ENCODE assay signal across 10 cellular contexts in genomic region chr9:34559616-34560546, GRCh38. TPM values are rescaled to one million over a fixed set of nuclear protein-coding genes. Genes with fewer than 3 reads are reported as not detected.
A peak's percentile ranks its signal among the peaks of the same experiment; 100 is the strongest.
DNase-seq lines count a peak whose midpoint lies in the region; ATAC-seq and TF ChIP-seq lines count a peak whose summit lies in the region.
"Had no signal": no experiment of that assay in that cellular context is flagged by ENCODE, and none has a peak within 500 bp of the region (broad histone marks: within the 10 kb centered on the region; RNA-seq: fewer than 3 reads in every experiment).

No MANE protein-coding gene starts in this region.

- no peak overlapping the region for H3K4me3 ChIP-seq in fibroblast of the aortic adventitia (ENCODE audit: low read depth, low read length)

- no peaks in the 10 kb centered on the region for H3K9me3 Mint-ChIP-seq in Calu3 (ENCODE audit: low read depth, unreplicated experiment)
- H3K9me3 Mint-ChIP-seq: activated T-cell treated with anti-CD3 and anti-CD28 coated beads, Interleukin-2, amount 50 U/mL, for 72 hours had no signal

- H3K27ac Mint-ChIP-seq in Calu3 (ENCODE audit: unreplicated experiment) = no peak overlapping the region
- H3K27ac Mint-ChIP-seq: activated T-cell treated with anti-CD3 and anti-CD28 coated beads, Interleukin-2, amount 50 U/mL, for 72 hours had no signal

- peaks cover 84% of the 10 kb centered on the region for H3K27me3 Mint-ChIP-seq in Calu3 (ENCODE audit: unreplicated experiment)

- no TSS peak for BruUV-seq in Calu3 (replicated peaks; lab: Mats Ljungman, UMichigan)

- peaks cover 11% of the 10 kb centered on the region for H3K4me1 Mint-ChIP-seq in Calu3 (ENCODE audit: low read depth, unreplicated experiment)

- DNase-seq in Calu3 (peak; percentile 8), RWPE1 (ENCODE audit: low spot score) (peak; percentile 54), fibroblast of the aortic adventitia (ENCODE audit: low read depth) (peak; percentile 72), occipital lobe (lab: John Stamatoyannopoulos, UW) (peak; percentile 66), cerebellar nuclear complex (lab: John Stamatoyannopoulos, UW) (no peak), NCI-H1417 treated with DMSO at 0.1 percent for 48 hours (lab: John Stamatoyannopoulos, UW) (no peak), glomerular visceral epithelial cell (ENCODE audit: extremely low spot score) (no peak)
- DNase-seq: activated T-cell treated with anti-CD3 and anti-CD28 coated beads, Interleukin-2, amount 50 U/mL, for 72 hours; NK-92 treated with Interleukin-12 subunit alpha and Interleukin-12 subunit beta, amount 100 ng/mL, for 24 hours had no signal

- TF ChIP-seq CTCF in Calu3 (IDR thresholded peaks at IDR 0.05; ENCODE audit: unreplicated experiment) (no peak), RWPE1 (conservative IDR thresholded peaks at IDR 0.05; ENCODE audit: low read depth) (no peak), fibroblast of the aortic adventitia (IDR thresholded peaks at IDR 0.05; ENCODE audit: insufficient read depth, low read length) (no peak)

- no peaks in the 10 kb centered on the region for H3K36me3 Mint-ChIP-seq in Calu3 (ENCODE audit: insufficient read depth, unreplicated experiment)

- H3K4me3 Mint-ChIP-seq in Calu3 (ENCODE audit: low read depth, unreplicated experiment) = no peak overlapping the region
- H3K4me3 Mint-ChIP-seq: activated T-cell treated with anti-CD3 and anti-CD28 coated beads, Interleukin-2, amount 50 U/mL, for 72 hours had no signal

- intact Hi-C loops in Calu3 (cut with micrococcal nuclease; ENCODE audit: unreplicated experiment) = no loop called here

- POLR2A ChIA-PET in RWPE1 (lab: Yijun Ruan, JAX; ENCODE audit: low non-redundant PET) = no interaction called here

- CTCF ChIA-PET in Calu3 (lab: Charles Lee) (no interaction called here), RWPE1 (lab: Yijun Ruan, JAX) (interaction anchor here (0.6 to 0.7 kb wide), 2 partner anchors 11 to 101 kb away, joined by 3 to 4 read pairs; no protein-coding TSS in a partner anchor)

- H3K27ac ChIP-seq in RWPE1 = peak overlapping the region; percentile 66

- no peak for ATAC-seq in HG03520 (IDR thresholded peaks at IDR 0.05; ENCODE audit: unreplicated experiment)

RNA-seq across cellular contexts. Expression of gene CNTFR, which starts 29.6 kb away (rescaled TPM):
- total RNA-seq in Calu3 (2022) = 0.44 TPM in 1 of 2 replicates, not detected in the other
- total RNA-seq in fibroblast of the aortic adventitia (ENCODE audit: low replicate concordance) = 1.3 TPM in 1 of 2 replicates, not detected in the other
- total RNA-seq in occipital lobe = 14.0 TPM
- total RNA-seq: activated T-cell treated with anti-CD3 and anti-CD28 coated beads, Interleukin-2, amount 50 U/mL, for 72 hours had no signal

RNA-seq across cellular contexts. Expression of gene ENHO, which starts 37.1 kb away (rescaled TPM):
- total RNA-seq in Calu3 (2022) (not detected in 2 replicates), fibroblast of the aortic adventitia (ENCODE audit: low replicate concordance) (not detected in 2 replicates), occipital lobe (37.6 TPM)

RNA-seq across cellular contexts. Expression of gene RPP25L, which starts 52.0 kb away (rescaled TPM):
- total RNA-seq in Calu3 (2022) = 17.6 and 19.9 TPM in 2 replicates
- 9.2 and 9.6 TPM in 2 replicates for total RNA-seq in fibroblast of the aortic adventitia (ENCODE audit: low replicate concordance)
- total RNA-seq in occipital lobe = 5.5 TPM

Comparison
In these comparisons a context has a peak if more than half of its experiments do, and no peak if none do; other contexts are left out.
1. DNase-seq: peak in Calu3 (single experiment), RWPE1 (single experiment), fibroblast of the aortic adventitia (single experiment) and occipital lobe (single experiment); none in cerebellar nuclear complex (0 of 2), NCI-H1417 treated with DMSO at 0.1 percent for 48 hours (single experiment) and glomerular visceral epithelial cell (single experiment).
2. RNA of gene ENHO, which starts 37.1 kb away (total RNA-seq): 37.6 TPM in occipital lobe (single experiment); not detected in Calu3 and not detected in fibroblast of the aortic adventitia; every median in the first group is over 10 times any median in the second.